In genomic region chr3:81068546-81068945, GRCh38 we compare ENCODE assay signal across 11 cellular contexts.
"Had no signal": no experiment of that assay in that cellular context is flagged by ENCODE, and none has a peak within 500 bp of the region (broad histone marks: within the 10 kb centered on the region; RNA-seq: fewer than 3 reads in every experiment).

No MANE protein-coding gene starts in this region.

- H3K4me3 Mint-ChIP-seq: GM23338, H9, HFFc6 had no signal

- H3K9ac ChIP-seq: GM23248 had no signal

- H3K9me3 ChIP-seq: HAP-1 had no signal

- DNase-seq: GM23248, GOT3, H7, H9, HCEC 1CT, HFFc6 had no signal

- FAIRE-seq: H1, H54 had no signal

- H3K4me3 ChIP-seq: GM23248, GM23338, HAP-1 had no signal

- H3K4me1 ChIP-seq: HAP-1 had no signal

- H3K4me2 ChIP-seq: GM23338 had no signal

- H3K27ac Mint-ChIP-seq: GM23338, H9, HFFc6 had no signal

- ATAC-seq: GM23338, HCT116 had no signal

- H3K27ac ChIP-seq: GM23248 had no signal

- H3K36me3 ChIP-seq: HAP-1 had no signal

- H3K4me1 Mint-ChIP-seq: GM23338, H9 had no signal
